Comparison of ENCODE assay signal across 8 cellular contexts in the genomic region with DNA sequence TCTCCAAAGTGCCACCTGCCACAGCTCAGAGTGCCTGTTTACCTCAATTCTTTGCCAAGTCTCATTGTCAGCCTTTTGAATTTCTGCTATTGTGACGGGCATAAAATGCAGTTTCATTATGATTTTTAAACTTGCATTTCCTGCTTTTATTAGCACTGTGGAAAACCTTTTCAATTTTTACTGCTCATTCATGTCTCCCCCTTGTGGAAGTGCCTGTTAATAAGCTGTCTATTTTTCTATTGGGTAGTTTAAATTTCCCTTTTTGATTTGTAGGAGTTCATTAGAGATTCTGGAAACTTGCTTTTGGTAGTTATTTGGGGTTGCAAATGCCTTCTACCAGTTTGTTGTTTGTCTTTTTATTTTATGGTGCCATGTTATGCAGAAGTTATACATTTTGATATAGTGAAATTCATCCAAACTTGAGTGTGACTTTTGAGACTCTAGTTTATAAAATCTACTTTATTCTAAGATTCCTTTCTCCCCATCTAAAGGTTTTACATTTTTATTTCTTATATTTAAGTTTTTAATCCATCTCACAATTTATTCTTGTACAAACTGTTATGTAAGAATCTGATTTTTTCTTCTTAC. TPM values are rescaled to one million over a fixed set of nuclear protein-coding genes. Genes with fewer than 3 reads are reported as not detected.
DNase-seq lines count a peak whose midpoint lies in the region; ATAC-seq and TF ChIP-seq lines count a peak whose summit lies in the region.
"Had no signal": no experiment of that assay in that cellular context is flagged by ENCODE, and none has a peak within 500 bp of the region (broad histone marks: within the 10 kb centered on the region; RNA-seq: fewer than 3 reads in every experiment).

No MANE protein-coding gene starts in this region.

- intact Hi-C loops in mucosa of descending colon (cut with DNase I, micrococcal nuclease) = no loop called here

- TF ChIP-seq POLR2A in NB4 (IDR thresholded peaks at IDR 0.05; ENCODE audit: extremely low read depth, insufficient read length) = no peak

- no peaks in the 10 kb centered on the region for H3K36me3 Mint-ChIP-seq in endothelial cell (ENCODE audit: low read depth, unreplicated experiment)
- no peaks in the 10 kb centered on the region for H3K36me3 Mint-ChIP-seq in osteocyte (ENCODE audit: unreplicated experiment)

- no peak overlapping the region for H3K27ac Mint-ChIP-seq in endothelial cell (ENCODE audit: unreplicated experiment)
- H3K27ac Mint-ChIP-seq in osteocyte (ENCODE audit: unreplicated experiment) = no peak overlapping the region
- H3K27ac Mint-ChIP-seq: T-helper 1 cell treated with Interleukin-12 subunit alpha and Interleukin-12 subunit beta and Interleukin-4 antibody, amounts not matched to agents 30 μg/mL and 1 μg/mL, for 36 hours had no signal

- H3K27me3 Mint-ChIP-seq in endothelial cell (ENCODE audit: unreplicated experiment) = no peaks in the 10 kb centered on the region
- no peaks in the 10 kb centered on the region for H3K27me3 Mint-ChIP-seq in osteocyte (ENCODE audit: unreplicated experiment)

- no peaks in the 10 kb centered on the region for H3K27me3 ChIP-seq in GM06990 (replicated peaks; ENCODE audit: control insufficient read depth, insufficient read depth, low read length)

- H3K9me3 ChIP-seq in mucosa of descending colon = no peaks in the 10 kb centered on the region

- TF ChIP-seq CTCF in GM06990 (IDR thresholded peaks at IDR 0.05; ENCODE audit: insufficient read depth, low read length, poor library complexity, severe bottlenecking) (peak; percentile 61), NB4 (IDR thresholded peaks at IDR 0.05; ENCODE audit: low read depth, low read length) (peak; percentile 45), endothelial cell (IDR thresholded peaks at IDR 0.05; ENCODE audit: unreplicated experiment) (peak; percentile 72), osteocyte (IDR thresholded peaks at IDR 0.05) (peak; percentile 71), mucosa of descending colon (IDR thresholded peaks at IDR 0.05) (no peak)

- H3K4me1 ChIP-seq in mucosa of descending colon (ENCODE audit: low read depth) = no peaks in the 10 kb centered on the region

- H3K36me3 ChIP-seq in GM06990 (ENCODE audit: control insufficient read depth, insufficient read depth, low read length) (no peaks in the 10 kb centered on the region), mucosa of descending colon (ENCODE audit: low read depth) (no peaks in the 10 kb centered on the region)

- H3K9me3 Mint-ChIP-seq in endothelial cell (ENCODE audit: unreplicated experiment) (no peaks in the 10 kb centered on the region), osteocyte (ENCODE audit: unreplicated experiment) (no peaks in the 10 kb centered on the region)
- H3K9me3 Mint-ChIP-seq: T-helper 1 cell treated with Interleukin-12 subunit alpha and Interleukin-12 subunit beta and Interleukin-4 antibody, amounts not matched to agents 30 μg/mL and 1 μg/mL, for 36 hours had no signal

- no peak overlapping the region for H3K4me3 Mint-ChIP-seq in endothelial cell (ENCODE audit: unreplicated experiment)
- no peak overlapping the region for H3K4me3 Mint-ChIP-seq in osteocyte (ENCODE audit: unreplicated experiment)
- H3K4me3 Mint-ChIP-seq: T-helper 1 cell treated with Interleukin-12 subunit alpha and Interleukin-12 subunit beta and Interleukin-4 antibody, amounts not matched to agents 30 μg/mL and 1 μg/mL, for 36 hours had no signal

- no peak overlapping the region for H3K4me3 ChIP-seq in GM06990 (replicated peaks; ENCODE audit: low read depth, low read length)
- no peak overlapping the region for H3K4me3 ChIP-seq in NB4 (ENCODE audit: low read depth, low read length)
- no peak overlapping the region for H3K4me3 ChIP-seq in mucosa of descending colon

- DNase-seq in GM06990 (ENCODE audit: extremely low read depth, insufficient read length) = peak; percentile 28
- DNase-seq in NB4 (ENCODE audit: low read depth) = peak; percentile 5
- DNase-seq in endothelial cell (ENCODE audit: low spot score) = no peak
- no peak for DNase-seq in osteocyte (ENCODE audit: extremely low spot score, unreplicated experiment)
- DNase-seq in activated CD8-positive, alpha-beta memory T cell treated with anti-CD3 and anti-CD28 coated beads, Interleukin-2, amount 50 U/mL, for 4 hours = no peak
- DNase-seq in NCI-H526 treated with DMSO at 0.1 percent for 48 hours (lab: John Stamatoyannopoulos, UW) = no peak
- DNase-seq in mucosa of descending colon = no peak

- ATAC-seq in mucosa of descending colon = no peak

- H3K4me1 Mint-ChIP-seq in endothelial cell (ENCODE audit: unreplicated experiment) = peaks cover 5% of the 10 kb centered on the region
- peaks cover 13% of the 10 kb centered on the region for H3K4me1 Mint-ChIP-seq in osteocyte (ENCODE audit: unreplicated experiment)

RNA-seq across cellular contexts. Expression of a gene that starts 53.9 kb away (rescaled TPM):
- total RNA-seq in endothelial cell (ENCODE audit: unreplicated experiment) = 102 TPM
- 0.52 and 1.3 TPM in 2 replicates for total RNA-seq in osteocyte
- 10 to 100 TPM; 26.0 to 29.4 (median 28.6) TPM for total RNA-seq in mucosa of descending colon

Comparison
In these comparisons a context has a peak if more than half of its experiments do, and no peak if none do; other contexts are left out.
1. DNase-seq: peak in GM06990 (single experiment) and NB4 (single experiment); none in endothelial cell (single experiment), osteocyte (single experiment), activated CD8-positive, alpha-beta memory T cell treated with anti-CD3 and anti-CD28 coated beads, Interleukin-2, amount 50 U/mL, for 4 hours (single experiment), NCI-H526 treated with DMSO at 0.1 percent for 48 hours (single experiment) and mucosa of descending colon (0 of 3).
2. RNA of a gene that starts 53.9 kb away (total RNA-seq): 102 TPM in endothelial cell (single experiment) and 26.0 to 29.4 TPM in mucosa of descending colon; 0.52 to 1.3 TPM in osteocyte; every median in the first group is over 10 times any median in the second.